ENCODE assay signal across 8 cellular contexts in the genomic region with DNA sequence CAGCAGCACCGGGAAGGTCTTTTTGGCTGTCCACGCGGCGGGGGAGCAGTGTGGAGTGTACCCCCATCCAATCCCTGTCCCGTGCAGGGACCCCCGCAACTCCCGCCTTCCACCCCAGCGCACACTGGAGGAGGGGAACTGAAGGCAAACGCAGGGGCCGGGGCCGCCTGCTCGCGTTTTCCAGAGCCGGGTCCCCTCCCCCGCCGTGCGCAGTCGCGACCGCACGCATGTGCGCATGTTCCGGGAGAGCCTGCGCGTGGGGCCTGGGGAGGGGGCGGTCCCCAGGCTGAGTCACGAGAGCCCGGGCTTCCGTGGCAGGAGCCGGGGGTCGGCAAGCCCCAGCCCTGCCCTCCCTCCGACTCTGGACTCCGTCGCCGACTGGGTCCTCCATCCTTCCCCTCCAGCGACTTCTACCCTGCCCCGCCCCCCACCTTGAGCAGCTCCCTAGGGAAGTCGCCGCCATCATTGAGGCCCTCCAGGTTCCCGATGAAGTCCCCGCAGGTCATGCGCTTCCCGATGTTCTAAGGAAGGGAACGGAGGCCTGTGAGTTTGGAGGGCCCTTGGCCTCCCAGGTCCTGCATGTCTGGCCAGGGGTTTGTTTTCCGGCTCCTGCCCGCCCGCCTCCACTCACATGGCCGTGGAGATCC.
DNase-seq lines count a peak whose midpoint lies in the region; ATAC-seq and FAIRE-seq lines count a peak whose summit lies in the region.

No MANE protein-coding gene starts in this region.

- no peaks in the 10 kb centered on the region for H3K9me3 ChIP-seq in NT2/D1 (ENCODE audit: insufficient read depth, low read length)

- in situ Hi-C loops in ACHN (cut with HindIII; ENCODE audit: low pct_ligation_motif_present, low pct_unique_long_range_greater_than_20kb, low sequenced_read_pairs) = no loop called here

- peaks cover 15% of the 10 kb centered on the region for H3K4me1 ChIP-seq in NT2/D1 (ENCODE audit: insufficient read depth, insufficient read length)

- peaks cover 51% of the 10 kb centered on the region for H3K27me3 ChIP-seq in NT2/D1 (ENCODE audit: insufficient read depth, insufficient read length)

- no peak for ATAC-seq in HG02571 (IDR thresholded peaks at IDR 0.05; ENCODE audit: unreplicated experiment)

- H3K9ac ChIP-seq in NT2/D1 (ENCODE audit: insufficient read length, low read depth) = peak overlapping the region; percentile 64

- no peaks in the 10 kb centered on the region for H3K36me3 ChIP-seq in NT2/D1 (ENCODE audit: insufficient read depth, insufficient read length, low read length)

- no peak for FAIRE-seq in RCC 7860 (lab: Jason Lieb, UNC)

- H3K4me3 ChIP-seq in NT2/D1 (ENCODE audit: insufficient read length, low read depth) = peak overlapping the region; percentile 19

- DNase-seq in NT2/D1 (ENCODE audit: low read depth, low spot score) (no peak), amygdala (lab: John Stamatoyannopoulos, UW) (peak in 32 of 56 donors; percentile 7 to 76 (median 44)), iris pigment epithelial cell (ENCODE audit: low read depth) (peak; percentile 31), kidney glomerular epithelial cell (lab: John Stamatoyannopoulos, UW) (no peak), ACHN (no peak), RCC 7860 (ENCODE audit: low spot score) (no peak)
- peak; percentile 56 to 72 (median 56) for DNase-seq in stimulated activated CD4-positive, alpha-beta T cell treated with anti-CD3 and anti-CD28 coated beads, TNF-alpha, amount 100 ng/mL, for 4 hours (ENCODE audit: low read depth in 3 of 3)

Comparison
In these comparisons a context has a peak if more than half of its experiments do, and no peak if none do; other contexts are left out.
1. DNase-seq: peak in amygdala (32 of 56), iris pigment epithelial cell (single experiment) and stimulated activated CD4-positive, alpha-beta T cell treated with anti-CD3 and anti-CD28 coated beads, TNF-alpha, amount 100 ng/mL, for 4 hours (3 of 3); none in NT2/D1 (single experiment), kidney glomerular epithelial cell (single experiment), ACHN (single experiment) and RCC 7860 (single experiment).